11 cellular contexts compared by ENCODE assay signal in the genomic region with DNA sequence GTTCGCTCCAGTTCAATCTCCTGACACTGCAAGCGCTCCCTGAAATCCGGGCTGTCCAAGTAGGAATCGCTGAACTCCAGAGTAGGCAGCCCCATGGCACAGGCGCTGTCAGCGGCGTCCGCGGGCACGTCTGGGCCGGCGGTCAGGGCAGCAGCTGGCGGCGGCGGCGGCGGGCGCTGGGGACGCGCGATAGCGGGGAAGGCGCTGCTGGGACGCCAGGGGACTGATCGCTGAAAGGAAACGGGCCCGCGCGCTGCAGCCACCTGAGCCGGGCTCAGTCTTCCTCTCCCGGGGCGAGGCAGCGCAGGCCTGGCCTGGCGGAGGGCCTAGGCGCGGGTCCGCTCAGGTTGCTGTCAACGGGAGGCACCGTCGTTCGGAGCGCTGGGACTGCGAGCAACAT. TPM values are rescaled to one million over a fixed set of nuclear protein-coding genes. Genes with fewer than 3 reads are reported as not detected.
A peak's percentile ranks its signal among the peaks of the same experiment; 100 is the strongest.
DNase-seq lines count a peak whose midpoint lies in the region; ATAC-seq, FAIRE-seq and TF ChIP-seq lines count a peak whose summit lies in the region.
"Not testable (repeated sequence)": the region's sequence is repeated elsewhere in the genome, so short reads cannot be mapped to it uniquely, and the experiment has no call there.
"Had no signal": no experiment of that assay in that cellular context is flagged by ENCODE, and none has a peak within 500 bp of the region (broad histone marks: within the 10 kb centered on the region; RNA-seq: fewer than 3 reads in every experiment).

No MANE protein-coding gene starts in this region.

- not testable (repeated sequence) for H4K8ac ChIP-seq in H9 (replicated peaks; ENCODE audit: insufficient read length, low read depth, low read length); mesendoderm (ENCODE audit: low read depth, low read length)

- H3K27me3 ChIP-seq in H9 (ENCODE audit: insufficient read depth, low read length); K562 (ENCODE audit: control insufficient read depth in 2 of 2, insufficient read depth in 2 of 2, low read length in 2 of 2); mesendoderm (ENCODE audit: insufficient read depth, low read length, poor library complexity): not testable (repeated sequence)
- peaks cover 42% of the 10 kb centered on the region for H3K27me3 ChIP-seq in smooth muscle cell (ENCODE audit: low read depth)

- not testable (repeated sequence) for H3K23me2 ChIP-seq in H9 (ENCODE audit: insufficient read length, low read depth, low read length, poor library complexity, severe bottlenecking)

- not testable (repeated sequence) for H2BK12ac ChIP-seq in H9 (ENCODE audit: insufficient read length, low read depth, low read length)

- H4K91ac ChIP-seq in H9 (ENCODE audit: insufficient read length, low read depth, low read length), result not testable (repeated sequence)

- H3K4me2 ChIP-seq in H9 (ENCODE audit: insufficient read depth, insufficient read length, low read length); K562 (ENCODE audit: insufficient read depth, low read length); mesendoderm (ENCODE audit: low read length): not testable (repeated sequence)
- peak overlapping the region; percentile 69 for H3K4me2 ChIP-seq in smooth muscle cell

- intact Hi-C loops in K562 (cut with micrococcal nuclease); left ventricle myocardium superior (cut with micrococcal nuclease): not testable (repeated sequence)

- not testable (repeated sequence) for BruUV-seq in K562 (replicated peaks; lab: Mats Ljungman, UMichigan)

- not testable (repeated sequence) for FAIRE-seq in K562 (lab: Jason Lieb, UNC)

- POLR2A ChIA-PET in K562 (lab: Yijun Ruan, JAX), result not testable (repeated sequence)

- not testable (repeated sequence) for H3K18ac ChIP-seq in H9 (ENCODE audit: insufficient read length, low read depth, low read length); mesendoderm (ENCODE audit: low read length)

- H2BK5ac ChIP-seq in H9 (ENCODE audit: insufficient read length, low read length); mesendoderm (ENCODE audit: low read length): not testable (repeated sequence)

- H2AFZ ChIP-seq in H9 (ENCODE audit: low read length); K562 (ENCODE audit: low read depth, low read length); smooth muscle cell (ENCODE audit: low read depth): not testable (repeated sequence)

- CTCF ChIA-PET in K562 (lab: Yijun Ruan, JAX; ENCODE audit: low intra/inter-chr PET ratio), result not testable (repeated sequence)

- H2AK5ac ChIP-seq in H9 (ENCODE audit: insufficient read length, low read length); mesendoderm (ENCODE audit: low read length): not testable (repeated sequence)

- not testable (repeated sequence) for H3K23ac ChIP-seq in H9 (ENCODE audit: insufficient read length, low read depth, low read length); mesendoderm (ENCODE audit: low read length)

- TF ChIP-seq EP300 in K562 (IDR thresholded peaks at IDR 0.05; ENCODE audit: low read length), result not testable (repeated sequence)

- peaks cover 48% of the 10 kb centered on the region for H3K27me3 Mint-ChIP-seq in H9 (ENCODE audit: low read depth)

- not testable (repeated sequence) for H3K4ac ChIP-seq in H9 (ENCODE audit: low read depth, low read length); mesendoderm (ENCODE audit: low read depth, low read length)

- no CpG with 5 or more reads among the region's 43 CpGs for WGBS in H9 (ENCODE audit: extremely low coverage, insufficient read length, low lambda C conversion rate)
- 38% methylated on average over 15 of the region's 43 CpGs for whole genome bisulfite sequencing in K562 (ENCODE audit: insufficient coverage, low coverage, missing lambda C conversion rate)
- no CpG with 5 or more reads among the region's 43 CpGs for WGBS in mesendoderm (ENCODE audit: extremely low coverage, insufficient coverage, low lambda C conversion rate)
- 4% methylated on average over 26 of the region's 43 CpGs for WGBS in smooth muscle cell (ENCODE audit: low lambda C conversion rate)

- H3K4me1 Mint-ChIP-seq in H9, result not testable (repeated sequence)

- H3K36me3 ChIP-seq in K562 (ENCODE audit: control insufficient read depth, insufficient read depth, low read length); mesendoderm (ENCODE audit: control insufficient read depth, insufficient read depth, low read length); smooth muscle cell (ENCODE audit: low read depth): not testable (repeated sequence)

- H3K9me3 Mint-ChIP-seq in H9, result not testable (repeated sequence)

- ATAC-seq in K562 (peak; percentile 64; the same call in 2 of the 3 replicates), left ventricle myocardium superior (peak; percentile 95)

- DNase-seq in H9 (peak; percentile 67), NCI-H2227 (lab: John Stamatoyannopoulos, UW; ENCODE audit: unreplicated experiment) (peak; percentile 73), left ventricle myocardium superior (peak; percentile 61), mesendoderm (peak; percentile 65)
- DNase-seq in activated CD4-positive, alpha-beta T cell treated with anti-CD3 and anti-CD28 coated beads for 48 hours, result peak; percentile 29
- DNase-seq in K562 (ENCODE audit: extremely low read depth in 1 of 4, low spot score in 3 of 4); smooth muscle cell (lab: John Stamatoyannopoulos, UW; ENCODE audit: unreplicated experiment): not testable (repeated sequence)

- TF ChIP-seq RAD21 in K562 (CRISPR knock-in tag; conservative IDR thresholded peaks at IDR 0.05 in 1 of 2, IDR thresholded peaks at IDR 0.05 in 1 of 2), result not testable (repeated sequence)

- H3K14ac ChIP-seq in H9 (ENCODE audit: insufficient read depth, low read length), result not testable (repeated sequence)

- H3K79me2 ChIP-seq in H9 (ENCODE audit: insufficient read depth, low read length); K562 (ENCODE audit: control insufficient read depth, insufficient read depth, low read length); mesendoderm (ENCODE audit: control insufficient read depth, insufficient read depth, low read length); smooth muscle cell (ENCODE audit: low read depth): not testable (repeated sequence)

- TF ChIP-seq POLR2A in K562 (conservative IDR thresholded peaks at IDR 0.05), result not testable (repeated sequence)

- not testable (repeated sequence) for H3K27ac ChIP-seq in H9 (ENCODE audit: insufficient read length, low read depth, low read length); K562 (ENCODE audit: extremely low read depth, low read depth, low read length); mesendoderm (ENCODE audit: low read depth, low read length); smooth muscle cell (ENCODE audit: low read depth)

- not testable (repeated sequence) for H4K5ac ChIP-seq in H9 (ENCODE audit: insufficient read length, low read depth, low read length); mesendoderm (ENCODE audit: low read length)

- not testable (repeated sequence) for H3K9me1 ChIP-seq in K562 (ENCODE audit: control insufficient read depth, insufficient read depth, low read length)

- not testable (repeated sequence) for H4K20me1 ChIP-seq in H9 (ENCODE audit: control insufficient read depth, insufficient read depth, insufficient read length); K562 (replicated peaks; ENCODE audit: control insufficient read depth, insufficient read depth, low read length); smooth muscle cell (ENCODE audit: low read depth)

- not testable (repeated sequence) for H2BK120ac ChIP-seq in H9 (ENCODE audit: low read depth, low read length, poor library complexity, severe bottlenecking); mesendoderm (ENCODE audit: low read depth, low read length)

- not testable (repeated sequence) for H2BK15ac ChIP-seq in H9 (ENCODE audit: low read depth, low read length); mesendoderm (replicated peaks; ENCODE audit: low read depth)

- H3K79me1 ChIP-seq in H9 (ENCODE audit: insufficient read depth, low read depth, low read length, poor library complexity, severe bottlenecking); mesendoderm (ENCODE audit: low read length): not testable (repeated sequence)

- H3K36me3 Mint-ChIP-seq in H9 (ENCODE audit: insufficient read depth in 1 of 3, low read depth in 3 of 3), result not testable (repeated sequence)

- not testable (repeated sequence) for H3K4me1 ChIP-seq in H9 (ENCODE audit: insufficient read depth, low read length); K562 (replicated peaks in 1 of 2; ENCODE audit: control insufficient read depth in 2 of 2, insufficient read depth in 2 of 2, low read length in 2 of 2); mesendoderm (ENCODE audit: control insufficient read depth, low read depth, low read length); smooth muscle cell (ENCODE audit: low read depth)

- in situ Hi-C loops in K562 (cut with MboI), result not testable (repeated sequence)

- H2BK20ac ChIP-seq in H9 (ENCODE audit: low read depth, low read length, poor library complexity, severe bottlenecking), result not testable (repeated sequence)

- not testable (repeated sequence) for H3K9me3 ChIP-seq in H9 (ENCODE audit: control insufficient read depth, low read depth, low read length); K562 (replicated peaks; ENCODE audit: control insufficient read depth, insufficient read depth, low read depth, low read length); smooth muscle cell (replicated peaks; ENCODE audit: low read depth)

- peak overlapping the region in 1 of 2 experiments; percentile 74; a peak in 3 of 5 replicates for H3K4me3 Mint-ChIP-seq in H9

- H3F3A ChIP-seq in smooth muscle cell (ENCODE audit: low read depth), result not testable (repeated sequence)

- not testable (repeated sequence) for H3K56ac ChIP-seq in H9 (ENCODE audit: insufficient read length, low read depth, low read length); mesendoderm (ENCODE audit: low read length)

- H3K9ac ChIP-seq in H9 (ENCODE audit: extremely low read depth, insufficient read length, low read length); K562 (ENCODE audit: insufficient read depth in 1 of 2, low read depth in 2 of 2, low read length in 2 of 2); mesendoderm (ENCODE audit: low read length); smooth muscle cell (ENCODE audit: low read depth): not testable (repeated sequence)

- not testable (repeated sequence) for H3K27ac Mint-ChIP-seq in H9

- not testable (repeated sequence) for TF ChIP-seq CTCF in H9 (conservative IDR thresholded peaks at IDR 0.05); K562 (IDR thresholded peaks at IDR 0.05 in 2 of 3, conservative IDR thresholded peaks at IDR 0.05 in 1 of 3; ENCODE audit: insufficient read depth in 2 of 3, low read depth in 1 of 3, low read length in 3 of 3); smooth muscle cell (IDR thresholded peaks at IDR 0.05; ENCODE audit: borderline replicate concordance, insufficient read depth, poor library complexity, severe bottlenecking)

- H3K4me3 ChIP-seq in K562; mesendoderm (ENCODE audit: low read length): not testable (repeated sequence)
- peak overlapping the region; percentile 13 for H3K4me3 ChIP-seq in smooth muscle cell

- not testable (repeated sequence) for H3T11ph ChIP-seq in H9 (ENCODE audit: low read length)

RNA-seq across cellular contexts. Expression of a gene that starts 33.0 kb away (rescaled TPM):
- 0.18 TPM in 1 of 2 replicates, not detected in the other for total RNA-seq in H9 (2021)
- total RNA-seq in K562 (2011; cell fraction: chromatin; rRNA removed; ENCODE audit: low replicate concordance), result not detected in 2 replicates
- total RNA-seq in K562 (2011; cell fraction: nucleolus; rRNA removed), result not detected in 2 replicates
- not detected in 2 replicates for total RNA-seq in K562 (2011; cell fraction: nucleoplasm; rRNA removed)
- not detected in 2 replicates for total RNA-seq in K562 (2014; rRNA removed)
- 0.04 TPM in 1 of 2 replicates, not detected in the other for total RNA-seq in K562 (2014; rRNA removed; fragmentation: Illumina TruSeq; extraction: Trizol)
- not detected in 2 replicates for total RNA-seq in K562 (2015; rRNA removed; fragmentation: Illumina TruSeq; extraction: Trizol)
- total RNA-seq in K562 (2021), result not detected in 2 replicates
- polyA plus RNA-seq in K562 (2011; rRNA removed), result 0.03 TPM in 2 replicates
- polyA plus RNA-seq in K562 (2011; cell fraction: cytosol; rRNA removed), result not detected in 2 replicates
- polyA plus RNA-seq in K562 (2011; cell fraction: nucleus; rRNA removed), result not detected in 2 replicates
- polyA plus RNA-seq in K562 (2012), result 0.03 TPM in 2 replicates
- 0.03 TPM in 1 of 2 replicates, not detected in the other for polyA plus RNA-seq in K562 (2014; fragmentation: Illumina TruSeq; extraction: Trizol)
- under 1 TPM in 1 of 2 experiments, not detected in 1; 0.01 TPM for polyA plus RNA-seq in K562 (2014; fragmentation: Nextera tagmentation; extraction: Ambion mirVana)
- not detected in 2 replicates for polyA plus RNA-seq in K562 (2014; rRNA removed)
- polyA minus RNA-seq in K562 (2011; rRNA and poly(A)+ RNA removed), result 0.11 and 0.12 TPM in 2 replicates
- not detected in 2 replicates for polyA minus RNA-seq in K562 (2011; cell fraction: cytosol; rRNA and poly(A)+ RNA removed)
- not detected in 2 replicates for polyA minus RNA-seq in K562 (2011; cell fraction: nucleus; rRNA and poly(A)+ RNA removed)
- total RNA-seq in left ventricle myocardium superior, result 0.07 TPM
- 0.21 TPM for polyA plus RNA-seq in mesendoderm (2013, experiment 1 of 2)
- polyA plus RNA-seq in mesendoderm (2013, experiment 2 of 2), result 0.14 TPM
- not detected in 2 replicates for total RNA-seq in smooth muscle cell
- 0.18 and 0.39 TPM in 2 replicates for polyA plus RNA-seq in smooth muscle cell
- total RNA-seq: activated CD4-positive, alpha-beta T cell treated with anti-CD3 and anti-CD28 coated beads, Interleukin-2, amount 10 ng/mL, durations not matched to agents 7 days and 5 days; CD4-positive, alpha-beta T cell; liver; T-helper 1 cell treated with Interleukin-12 subunit alpha and Interleukin-12 subunit beta and Interleukin-4 antibody, amounts not matched to agents 30 ng/mL and 1 ng/mL, for 36 hours had no signal
